In genomic region chr14:71130491-71131179, GRCh38 we compare ENCODE assay signal across 13 cellular contexts.
A peak's percentile ranks its signal among the peaks of the same experiment; 100 is the strongest.
DNase-seq lines count a peak whose midpoint lies in the region; ATAC-seq and TF ChIP-seq lines count a peak whose summit lies in the region.
"Had no signal": no experiment of that assay in that cellular context is flagged by ENCODE, and none has a peak within 500 bp of the region (broad histone marks: within the 10 kb centered on the region; RNA-seq: fewer than 3 reads in every experiment).

No MANE protein-coding gene starts in this region.

- no peaks in the 10 kb centered on the region for H3K27me3 Mint-ChIP-seq in activated CD4-positive, alpha-beta memory T cell treated with anti-CD3 and anti-CD28 coated beads for 36 hours

- no peak for ATAC-seq in HG02970 (IDR thresholded peaks at IDR 0.05; ENCODE audit: low FRiP score, unreplicated experiment)
- no peak for ATAC-seq in GM21619 (IDR thresholded peaks at IDR 0.05; ENCODE audit: unreplicated experiment)

- H3K9ac ChIP-seq in HUES6 (ENCODE audit: low read length) = peak overlapping the region; percentile 53

- H3K9me3 Mint-ChIP-seq in activated CD4-positive, alpha-beta memory T cell treated with anti-CD3 and anti-CD28 coated beads for 36 hours = no peaks in the 10 kb centered on the region

- TF ChIP-seq CTCF in AG10803 (conservative IDR thresholded peaks at IDR 0.05; ENCODE audit: low read length) = no peak

- H3K27me3 ChIP-seq in HUES6 (ENCODE audit: control insufficient read depth, insufficient read depth, low read length) = no peaks in the 10 kb centered on the region
- H3K27me3 ChIP-seq: dorsolateral prefrontal cortex had no signal

- no peak overlapping the region for H3K4me3 Mint-ChIP-seq in activated CD4-positive, alpha-beta memory T cell treated with anti-CD3 and anti-CD28 coated beads for 36 hours
- H3K4me3 Mint-ChIP-seq: nephron progenitor cell had no signal

- peak overlapping the region; percentile 37; the same call in 1 of the 2 replicates for H3K27ac ChIP-seq in HUES6 (ENCODE audit: low read depth, low read length)
- H3K27ac ChIP-seq: dorsolateral prefrontal cortex, VCaP had no signal

- CTCF ChIA-PET in activated CD4-positive, alpha-beta memory T cell treated with anti-CD3 and anti-CD28 coated beads for 36 hours (lab: Charles Lee) = interaction anchor here (0.8 to 0.9 kb wide), 2 partner anchors 8 to 274 kb away, joined by 3 read pairs; no protein-coding TSS in a partner anchor

- H3K36me3 ChIP-seq in HUES6 (ENCODE audit: control insufficient read depth, insufficient read depth, low read length) = peaks cover 13% of the 10 kb centered on the region; the same call in 1 of the 2 replicates

- no peaks in the 10 kb centered on the region for H3K9me3 ChIP-seq in HUES6 (ENCODE audit: control insufficient read depth, insufficient read depth, low read depth, low read length)

- no peaks in the 10 kb centered on the region for H3K36me3 Mint-ChIP-seq in activated CD4-positive, alpha-beta memory T cell treated with anti-CD3 and anti-CD28 coated beads for 36 hours

- H3K4me3 ChIP-seq in AG10803 (ENCODE audit: low read length) = peak overlapping the region; percentile 22; the same call in 1 of the 2 replicates
- H3K4me3 ChIP-seq in HUES6 (ENCODE audit: low read depth, low read length) = peak overlapping the region; percentile 11; the same call in 1 of the 2 replicates

- H3K4me1 Mint-ChIP-seq in activated CD4-positive, alpha-beta memory T cell treated with anti-CD3 and anti-CD28 coated beads for 36 hours (ENCODE audit: low read depth) = peaks cover 8% of the 10 kb centered on the region

- POLR2A ChIA-PET in activated CD4-positive, alpha-beta memory T cell treated with anti-CD3 and anti-CD28 coated beads for 36 hours (lab: Charles Lee) = no interaction called here

- H3K4me1 ChIP-seq in HUES6 (ENCODE audit: control insufficient read depth, insufficient read depth, low read length) = peaks cover 18% of the 10 kb centered on the region

- DNase-seq in AG10803 (ENCODE audit: low read depth) = peak; percentile 53
- peak; percentile 64 for DNase-seq in activated CD4-positive, alpha-beta memory T cell treated with anti-CD3 and anti-CD28 coated beads for 36 hours
- DNase-seq in iris pigment epithelial cell (ENCODE audit: low read depth) = peak; percentile 85
- DNase-seq in SKM-1 (lab: John Stamatoyannopoulos, UW; ENCODE audit: unreplicated experiment) = no peak
- DNase-seq in amniotic stem cell (lab: John Stamatoyannopoulos, UW) = no peak
- DNase-seq: dorsolateral prefrontal cortex; NCI-H1048; nephron progenitor cell; stimulated activated naive CD4-positive, alpha-beta T cell had no signal

- no peak overlapping the region for H3K27ac Mint-ChIP-seq in activated CD4-positive, alpha-beta memory T cell treated with anti-CD3 and anti-CD28 coated beads for 36 hours
- H3K27ac Mint-ChIP-seq: nephron progenitor cell had no signal

- intact Hi-C loops in activated CD4-positive, alpha-beta memory T cell treated with anti-CD3 and anti-CD28 coated beads for 36 hours (cut with micrococcal nuclease) = no loop called here

Comparison
In these comparisons a context has a peak if more than half of its experiments do, and no peak if none do; other contexts are left out.
1. DNase-seq: peak in AG10803 (single experiment), activated CD4-positive, alpha-beta memory T cell treated with anti-CD3 and anti-CD28 coated beads for 36 hours (single experiment) and iris pigment epithelial cell (single experiment); none in SKM-1 (single experiment) and amniotic stem cell (single experiment).